15 cellular contexts compared by ENCODE assay signal in genomic region chr16:31186930-31187807, GRCh38. TPM values are rescaled to one million over a fixed set of nuclear protein-coding genes. Genes with fewer than 3 reads are reported as not detected.
A peak's percentile ranks its signal among the peaks of the same experiment; 100 is the strongest.
DNase-seq lines count a peak whose midpoint lies in the region; ATAC-seq and TF ChIP-seq lines count a peak whose summit lies in the region.
"Had no signal": no experiment of that assay in that cellular context is flagged by ENCODE, and none has a peak within 500 bp of the region (broad histone marks: within the 10 kb centered on the region; RNA-seq: fewer than 3 reads in every experiment).

No MANE protein-coding gene starts in this region.

- H3K27me3 ChIP-seq in SK-N-SH (ENCODE audit: insufficient read depth) (no peaks in the 10 kb centered on the region), Karpas-422 (ENCODE audit: low read length) (no peaks in the 10 kb centered on the region)
- H3K27me3 ChIP-seq: cardiac muscle cell, suprapubic skin had no signal

- TF ChIP-seq RAD21 in SK-N-SH (IDR thresholded peaks at IDR 0.05; ENCODE audit: low read length), result no peak

- H3K4me2 ChIP-seq in SK-N-SH (no peak overlapping the region), Karpas-422 (ENCODE audit: low read depth, low read length, poor library complexity, severe bottlenecking) (no peak overlapping the region)

- H3K36me3 ChIP-seq in SK-N-SH (replicated peaks in 1 of 2; ENCODE audit: control insufficient read depth in 1 of 2, insufficient read depth in 2 of 2, low read length in 1 of 2), result peaks cover 92 to 99% of the 10 kb centered on the region in 2 experiments
- peaks cover 94% of the 10 kb centered on the region for H3K36me3 ChIP-seq in Karpas-422 (ENCODE audit: insufficient read depth, low read length)

- TF ChIP-seq CTCF in SK-N-SH (IDR thresholded peaks at IDR 0.05), result no peak
- no peak for TF ChIP-seq CTCF in mesothelial cell of epicardium (IDR thresholded peaks at IDR 0.05; ENCODE audit: unreplicated experiment)

- CTCF ChIA-PET in SK-N-SH (lab: Yijun Ruan, JAX), result interaction anchor here (1.0 kb wide), 1 partner anchor 255 kb away, joined by 3 read pairs; the partner anchor contains the start of gene ZNF843

- H2AFZ ChIP-seq in SK-N-SH (ENCODE audit: low read depth) (no peak overlapping the region), Karpas-422 (ENCODE audit: low read length) (no peak overlapping the region)

- H3K79me2 ChIP-seq in SK-N-SH (ENCODE audit: insufficient read depth) (peaks cover 94% of the 10 kb centered on the region), Karpas-422 (ENCODE audit: low read length) (peaks cover 51% of the 10 kb centered on the region)

- TF ChIP-seq EP300 in SK-N-SH (IDR thresholded peaks at IDR 0.05; ENCODE audit: borderline replicate concordance in 1 of 2, low read depth in 1 of 2, low read length in 1 of 2), result no peak

- 89% methylated on average over 10 of the region's 10 CpGs for WGBS in SK-N-SH (ENCODE audit: low lambda C conversion rate)

- DNase-seq in SK-N-SH, result no peak
- no peak for DNase-seq in mesothelial cell of epicardium (ENCODE audit: low spot score in 2 of 2, unreplicated experiment in 2 of 2)
- no peak for DNase-seq in Karpas-422
- DNase-seq: NCI-H1105 treated with DMSO at 0.1 percent for 48 hours, NCI-H446 treated with DMSO at 0.1 percent for 48 hours, T-helper 9 cell had no signal

- H3K4me1 ChIP-seq in SK-N-SH (ENCODE audit: control insufficient read depth in 1 of 2, insufficient read depth in 2 of 2, low read depth in 1 of 2, low read length in 1 of 2), result peaks cover 9 to 13% of the 10 kb centered on the region in 2 experiments; a peak in 2 of 4 replicates
- H3K4me1 ChIP-seq in Karpas-422 (ENCODE audit: low read length), result peaks cover 6% of the 10 kb centered on the region

- POLR2A ChIA-PET in SK-N-SH (lab: Yijun Ruan, JAX), result no interaction called here

- H3K9me3 Mint-ChIP-seq in mesothelial cell of epicardium, result no peaks in the 10 kb centered on the region

- ATAC-seq in SK-N-SH treated with all-trans-retinoic acid at 6 μM for 48 hours (no peak), GM21723 (IDR thresholded peaks at IDR 0.05; ENCODE audit: unreplicated experiment) (no peak)
- ATAC-seq: Panc1 had no signal

- peaks cover 19% of the 10 kb centered on the region for H3K4me1 Mint-ChIP-seq in mesothelial cell of epicardium

- H3K27ac ChIP-seq in SK-N-SH (ENCODE audit: low read depth in 2 of 2, low read length in 1 of 2) (no peak overlapping the region), Karpas-422 (ENCODE audit: low read length) (no peak overlapping the region)
- H3K27ac ChIP-seq: 22Rv1, cardiac muscle cell, suprapubic skin had no signal

- H3K9ac ChIP-seq in SK-N-SH, result no peak overlapping the region
- H3K9ac ChIP-seq in Karpas-422 (ENCODE audit: low read length), result no peak overlapping the region

- H3K27ac Mint-ChIP-seq in mesothelial cell of epicardium, result peak overlapping the region; percentile 36

- no peaks in the 10 kb centered on the region for H3K9me3 ChIP-seq in SK-N-SH
- no peaks in the 10 kb centered on the region for H3K9me3 ChIP-seq in Karpas-422 (ENCODE audit: low read length)
- H3K9me3 ChIP-seq: suprapubic skin had no signal

- no peaks in the 10 kb centered on the region for H3K27me3 Mint-ChIP-seq in mesothelial cell of epicardium (ENCODE audit: low read depth)

- H3K4me3 ChIP-seq in SK-N-SH (ENCODE audit: low read depth in 2 of 2, low read length in 1 of 2) (no peak overlapping the region), Karpas-422 (ENCODE audit: low read length) (no peak overlapping the region)
- H3K4me3 ChIP-seq: cardiac muscle cell, suprapubic skin had no signal

- H4K20me1 ChIP-seq in SK-N-SH (ENCODE audit: insufficient read depth) (peaks cover 100% of the 10 kb centered on the region), Karpas-422 (ENCODE audit: insufficient read depth, low read depth, low read length) (peaks cover 76% of the 10 kb centered on the region)

- H3K36me3 Mint-ChIP-seq in mesothelial cell of epicardium, result peaks cover 68% of the 10 kb centered on the region

- H3F3A ChIP-seq in SK-N-SH (replicated peaks; ENCODE audit: insufficient read depth), result peaks cover 59% of the 10 kb centered on the region

- no peak overlapping the region for H3K4me3 Mint-ChIP-seq in mesothelial cell of epicardium

- H3K9me2 ChIP-seq in SK-N-SH, result no peaks in the 10 kb centered on the region
- no peaks in the 10 kb centered on the region for H3K9me2 ChIP-seq in Karpas-422 (replicated peaks; ENCODE audit: insufficient read depth, low read length)

TF ChIP-seq in SK-N-SH, 30 proteins besides CTCF, POLR2A, EP300 and RAD21:
- peak; percentile 2; the same call in 1 of the 2 replicates for TF ChIP-seq POLR2AphosphoS5 (IDR thresholded peaks at IDR 0.05; ENCODE audit: low read depth, low read length)
- TF ChIP-seq, protein P1, sequence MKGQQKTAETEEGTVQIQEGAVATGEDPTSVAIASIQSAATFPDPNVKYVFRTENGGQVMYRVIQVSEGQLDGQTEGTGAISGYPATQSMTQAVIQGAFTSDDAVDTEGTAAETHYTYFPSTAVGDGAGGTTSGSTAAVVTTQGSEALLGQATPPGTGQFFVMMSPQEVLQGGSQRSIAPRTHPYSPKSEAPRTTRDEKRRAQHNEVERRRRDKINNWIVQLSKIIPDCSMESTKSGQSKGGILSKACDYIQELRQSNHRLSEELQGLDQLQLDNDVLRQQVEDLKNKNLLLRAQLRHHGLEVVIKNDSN (IDR thresholded peaks at IDR 0.05; ENCODE audit: borderline replicate concordance, low read depth), result no peak

TF ChIP-seq in SK-N-SH treated with all-trans-retinoic acid at 6 μM for 48 hours, 23 proteins besides CTCF, POLR2A, EP300 and RAD21:
- TF ChIP-seq ZC3H10 (CRISPR knock-in tag; IDR thresholded peaks at IDR 0.05) (no peak), ISL1 (CRISPR knock-in tag; IDR thresholded peaks at IDR 0.05) (no peak), PPARA (CRISPR knock-in tag; IDR thresholded peaks at IDR 0.05; ENCODE audit: borderline replicate concordance) (no peak), ESRRG (CRISPR knock-in tag; IDR thresholded peaks at IDR 0.05) (no peak), ZFP3 (CRISPR knock-in tag; IDR thresholded peaks at IDR 0.05) (no peak), ZNF70 (CRISPR knock-in tag; IDR thresholded peaks at IDR 0.05) (no peak)

TF ChIP-seq in PFSK-1, 5 proteins besides CTCF, POLR2A, EP300 and RAD21:
- TF ChIP-seq FOXP2 (optimal IDR thresholded peaks at IDR 0.05; ENCODE audit: borderline replicate concordance, extremely low read depth, extremely low read length, insufficient read depth), result no peak
- TF ChIP-seq POLR2AphosphoS5 (IDR thresholded peaks at IDR 0.05; ENCODE audit: low read depth, low read length), result peak; percentile 12; the same call in 1 of the 2 replicates
TF ChIP-seq in PFSK-1: peak in this region for 1.

RNA-seq across cellular contexts. Expression of gene FUS, which starts 7.2 kb away (rescaled TPM):
- polyA plus RNA-seq in SK-N-SH (2012; rRNA removed), result 298 and 429 TPM in 2 replicates
- 348 and 487 TPM in 2 replicates for polyA plus RNA-seq in SK-N-SH (2012; cell fraction: cytosol; rRNA removed)
- 643 and 809 TPM in 2 replicates for polyA plus RNA-seq in SK-N-SH (2012; cell fraction: nucleus; rRNA removed)
- 204 TPM for polyA plus RNA-seq in PFSK-1 (2012; ENCODE audit: insufficient read length, low read depth)
- 718 to 743 TPM (median 733 TPM) in 3 replicates for total RNA-seq in mesothelial cell of epicardium
- 51.4 and 61.7 TPM in 2 replicates for total RNA-seq in Karpas-422 (2014; rRNA removed; shearing (Covaris generic); ENCODE audit: low replicate concordance)

RNA-seq across cellular contexts. Expression of gene PYCARD, which starts 15.4 kb away (rescaled TPM):
- polyA plus RNA-seq in SK-N-SH (2012; rRNA removed), result 0.28 and 0.42 TPM in 2 replicates
- polyA plus RNA-seq in SK-N-SH (2012; cell fraction: cytosol; rRNA removed), result 0.35 and 0.50 TPM in 2 replicates
- 0.10 and 0.75 TPM in 2 replicates for polyA plus RNA-seq in SK-N-SH (2012; cell fraction: nucleus; rRNA removed)
- polyA plus RNA-seq in PFSK-1 (2012; ENCODE audit: insufficient read length, low read depth), result 10.7 TPM
- 4.9 to 6.5 TPM (median 5.3 TPM) in 3 replicates for total RNA-seq in mesothelial cell of epicardium
- 78.0 and 206 TPM in 2 replicates for total RNA-seq in Karpas-422 (2014; rRNA removed; shearing (Covaris generic); ENCODE audit: low replicate concordance)

RNA-seq across cellular contexts. Expression of gene TRIM72, which starts 26.8 kb away (rescaled TPM):
- polyA plus RNA-seq in SK-N-SH (2012; rRNA removed), result under 0.01 TPM in 1 of 2 replicates, not detected in the other
- polyA plus RNA-seq in SK-N-SH (2012; cell fraction: cytosol; rRNA removed), result not detected in 2 replicates
- 0.01 and 0.02 TPM in 2 replicates for polyA plus RNA-seq in SK-N-SH (2012; cell fraction: nucleus; rRNA removed)
- 0.04 TPM for polyA plus RNA-seq in PFSK-1 (2012; ENCODE audit: insufficient read length, low read depth)
- total RNA-seq in mesothelial cell of epicardium, result 0.04 to 0.14 TPM (median 0.11 TPM) in 3 replicates
- total RNA-seq in Karpas-422 (2014; rRNA removed; shearing (Covaris generic); ENCODE audit: low replicate concordance), result not detected in 2 replicates
- polyA plus RNA-seq: cardiac muscle cell had no signal

RNA-seq across cellular contexts. Expression of gene PYDC1, which starts 29.8 kb away (rescaled TPM):
- not detected in 2 replicates for polyA plus RNA-seq in SK-N-SH (2012; rRNA removed)
- not detected in 2 replicates for polyA plus RNA-seq in SK-N-SH (2012; cell fraction: cytosol; rRNA removed)
- polyA plus RNA-seq in SK-N-SH (2012; cell fraction: nucleus; rRNA removed), result not detected in 2 replicates
- polyA plus RNA-seq in PFSK-1 (2012; ENCODE audit: insufficient read length, low read depth), result not detected
- total RNA-seq in mesothelial cell of epicardium, result not detected in 3 replicates
- total RNA-seq in Karpas-422 (2014; rRNA removed; shearing (Covaris generic); ENCODE audit: low replicate concordance), result not detected in 2 replicates
- total RNA-seq: cardiac muscle cell, mesenteric fat pad had no signal
- polyA plus RNA-seq: cardiac muscle cell, esophagus had no signal

RNA-seq across cellular contexts. Expression of gene PRSS36, which starts 37.3 kb away (rescaled TPM):
- polyA plus RNA-seq in SK-N-SH (2012; rRNA removed), result 0.36 and 0.49 TPM in 2 replicates
- polyA plus RNA-seq in SK-N-SH (2012; cell fraction: cytosol; rRNA removed), result 0.10 and 0.12 TPM in 2 replicates
- polyA plus RNA-seq in SK-N-SH (2012; cell fraction: nucleus; rRNA removed), result 0.79 and 1.6 TPM in 2 replicates
- not detected for polyA plus RNA-seq in PFSK-1 (2012; ENCODE audit: insufficient read length, low read depth)
- 0.96 to 1.7 TPM (median 1.4 TPM) in 3 replicates for total RNA-seq in mesothelial cell of epicardium
- total RNA-seq in Karpas-422 (2014; rRNA removed; shearing (Covaris generic); ENCODE audit: low replicate concordance), result not detected in 2 replicates

Comparison
In these comparisons a context has a peak if more than half of its experiments do, and no peak if none do; other contexts are left out.
1. RNA of gene FUS, which starts 7.2 kb away (total RNA-seq): 718 to 743 TPM in mesothelial cell of epicardium; 51.4 to 61.7 TPM in Karpas-422; every median in the first group is over 10 times any median in the second.
2. RNA of gene PYCARD, which starts 15.4 kb away (total RNA-seq): 78.0 to 206 TPM in Karpas-422; 4.9 to 6.5 TPM in mesothelial cell of epicardium; every median in the first group is over 10 times any median in the second.